ENCODE assay signal across 18 cellular contexts in genomic region chr11:103586756-103587155, GRCh38.
DNase-seq lines count a peak whose midpoint lies in the region; ATAC-seq and TF ChIP-seq lines count a peak whose summit lies in the region.
"Had no signal": no experiment of that assay in that cellular context is flagged by ENCODE, and none has a peak within 500 bp of the region (broad histone marks: within the 10 kb centered on the region; RNA-seq: fewer than 3 reads in every experiment).

No MANE protein-coding gene starts in this region.

- peaks cover 13% of the 10 kb centered on the region for H3K4me1 ChIP-seq in SJCRH30
- H3K4me1 ChIP-seq: ascending aorta, right lobe of liver, suprapubic skin had no signal

- DNase-seq in AG08396 (ENCODE audit: low spot score) (peak; percentile 5), HEK293T (ENCODE audit: extremely low spot score) (peak; percentile 7), SJCRH30 (peak; percentile 23 to 55), iris pigment epithelial cell (ENCODE audit: low read depth) (peak; percentile 69), activated gamma-delta T cell treated with Interleukin-2 at 50 U/mL for 16 hours (no peak), medulla oblongata (ENCODE audit: extremely low spot score) (no peak)
- DNase-seq: activated CD8-positive, alpha-beta memory T cell treated with anti-CD3 and anti-CD28 coated beads, Interleukin-2, amount 10 ng/mL, durations not matched to agents 7 days and 5 days; activated effector memory CD4-positive, alpha-beta T cell treated with anti-CD3 and anti-CD28 coated beads, Interleukin-2, amount 50 U/mL, for 16 hours; H7; heart left ventricle; NCI-H146; right lobe of liver; RPMI8226; T-helper 17 cell had no signal

- H3K27me3 ChIP-seq in SJCRH30, result no peaks in the 10 kb centered on the region
- H3K27me3 ChIP-seq: ascending aorta, heart left ventricle, right lobe of liver, suprapubic skin had no signal

- no peak overlapping the region for H3K27ac ChIP-seq in SJCRH30
- H3K27ac ChIP-seq: ascending aorta, heart left ventricle, right lobe of liver, suprapubic skin had no signal

- CTCF ChIA-PET in HEK293T (lab: Yijun Ruan, JAX), result no interaction called here

- ATAC-seq in HG02763 (IDR thresholded peaks at IDR 0.05; ENCODE audit: unreplicated experiment) (no peak), HG03097 (IDR thresholded peaks at IDR 0.05; ENCODE audit: low FRiP score, unreplicated experiment) (no peak)
- ATAC-seq: activated CD8-positive, alpha-beta memory T cell treated with anti-CD3 and anti-CD28 coated beads, Interleukin-2, amount 10 ng/mL, durations not matched to agents 7 days and 5 days; right lobe of liver; T-helper 17 cell had no signal

- H3K9me3 ChIP-seq in SJCRH30 (replicated peaks), result no peaks in the 10 kb centered on the region
- H3K9me3 ChIP-seq: ascending aorta, right lobe of liver, suprapubic skin had no signal

- POLR2A ChIA-PET in HEK293T (lab: Yijun Ruan, JAX), result no interaction called here

- no peaks in the 10 kb centered on the region for H3K36me3 ChIP-seq in SJCRH30
- H3K36me3 ChIP-seq: ascending aorta, heart left ventricle, right lobe of liver, suprapubic skin had no signal

- no peak overlapping the region for H3K4me3 ChIP-seq in SJCRH30
- H3K4me3 ChIP-seq: ascending aorta, heart left ventricle, right lobe of liver, suprapubic skin had no signal

TF ChIP-seq in HEK293T, 16 proteins besides CTCF, POLR2A, EP300 and RAD21:
- TF ChIP-seq HDGF (IDR thresholded peaks at IDR 0.05; ENCODE audit: borderline replicate concordance), result no peak
- TF ChIP-seq PKNOX1 (IDR thresholded peaks at IDR 0.05), result no peak
- TF ChIP-seq ZNF384 (IDR thresholded peaks at IDR 0.05), result no peak
- no peak for TF ChIP-seq LEF1 (IDR thresholded peaks at IDR 0.05; ENCODE audit: borderline replicate concordance)
- TF ChIP-seq CTBP1 (IDR thresholded peaks at IDR 0.05; ENCODE audit: borderline replicate concordance), result no peak
- no peak for TF ChIP-seq TARDBP (IDR thresholded peaks at IDR 0.05)
- TF ChIP-seq ARNT (IDR thresholded peaks at IDR 0.05), result no peak
- no peak for TF ChIP-seq NFRKB (IDR thresholded peaks at IDR 0.05)
- no peak for TF ChIP-seq BHLHE40 (IDR thresholded peaks at IDR 0.05; ENCODE audit: borderline replicate concordance)
- no peak for TF ChIP-seq FOXK2 (IDR thresholded peaks at IDR 0.05)
- no peak for TF ChIP-seq L3MBTL2 (conservative IDR thresholded peaks at IDR 0.05)

Comparison
In these comparisons a context has a peak if more than half of its experiments do, and no peak if none do; other contexts are left out.
1. DNase-seq: peak in AG08396 (single experiment), HEK293T (single experiment), SJCRH30 (2 of 2) and iris pigment epithelial cell (single experiment); none in activated gamma-delta T cell treated with Interleukin-2 at 50 U/mL for 16 hours (single experiment) and medulla oblongata (single experiment).